Comparison of ENCODE assay signal across 5 cellular contexts in genomic region chr4:115489284-115489683, GRCh38.
"Had no signal": no experiment of that assay in that cellular context is flagged by ENCODE, and none has a peak within 500 bp of the region (broad histone marks: within the 10 kb centered on the region; RNA-seq: fewer than 3 reads in every experiment).

No MANE protein-coding gene starts in this region.

- H3K4me2 ChIP-seq: GM23338 had no signal

- H3K27me3 Mint-ChIP-seq: IgD-negative memory B cell had no signal

- H3K4me3 ChIP-seq: GM23338 had no signal

- ATAC-seq: GM23338, HepG2 had no signal

- H3K36me3 Mint-ChIP-seq: IgD-negative memory B cell had no signal

- H3K27ac Mint-ChIP-seq: GM23338, H9, IgD-negative memory B cell had no signal

- H3K4me3 Mint-ChIP-seq: GM23338, H9, IgD-negative memory B cell had no signal

- H3K9me3 Mint-ChIP-seq: GM23338 had no signal

- DNase-seq: H9, HCEC 1CT had no signal
